Comparison of ENCODE assay signal across 10 cellular contexts in the genomic region with DNA sequence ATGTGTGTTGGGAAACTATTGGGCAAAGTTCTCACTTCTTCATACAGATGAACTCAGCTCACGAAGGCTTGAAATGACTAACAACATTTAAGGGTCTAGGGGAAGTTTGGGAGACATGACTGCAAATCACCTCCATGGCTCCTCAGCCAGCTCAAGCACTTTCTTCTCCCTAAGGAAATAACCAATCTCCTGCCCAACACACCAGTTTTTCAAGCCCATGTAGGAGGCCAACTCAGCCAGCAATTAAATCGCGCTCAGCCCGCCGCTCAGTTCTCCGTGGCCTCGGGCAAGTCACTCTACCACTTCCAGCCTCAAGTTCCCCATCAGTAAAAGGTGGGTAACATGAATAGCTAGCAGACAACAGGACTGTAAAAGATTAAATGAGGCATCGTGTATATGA. TPM values are rescaled to one million over a fixed set of nuclear protein-coding genes. Genes with fewer than 3 reads are reported as not detected.
A peak's percentile ranks its signal among the peaks of the same experiment; 100 is the strongest.
DNase-seq lines count a peak whose midpoint lies in the region; ATAC-seq and FAIRE-seq lines count a peak whose summit lies in the region.
"Had no signal": no experiment of that assay in that cellular context is flagged by ENCODE, and none has a peak within 500 bp of the region (broad histone marks: within the 10 kb centered on the region; RNA-seq: fewer than 3 reads in every experiment).

No MANE protein-coding gene starts in this region.

- peaks cover 0 to 32% (median 7%) of the 10 kb centered on the region in 3 donors for H3K36me3 Mint-ChIP-seq in naive thymus-derived CD8-positive, alpha-beta T cell

- DNase-seq in NCI-H82 (lab: John Stamatoyannopoulos, UW) (peak; percentile 44), NCI-H82 treated with DMSO at 0.1 percent for 48 hours (lab: John Stamatoyannopoulos, UW; ENCODE audit: unreplicated experiment) (no peak), NT2/D1 (ENCODE audit: low read depth, low spot score) (no peak), dedifferentiated amniotic fluid mesenchymal stem cell (ENCODE audit: extremely low spot score) (peak; percentile 21), urothelium cell line (ENCODE audit: low spot score) (no peak), hippocampal formation (lab: John Stamatoyannopoulos, UW) (no peak)
- DNase-seq in naive thymus-derived CD8-positive, alpha-beta T cell: no peak

- FAIRE-seq in urothelium cell line (lab: Jason Lieb, UNC): no peak
- FAIRE-seq: colon, G401.6 had no signal

- peaks cover 7% of the 10 kb centered on the region for H3K4me1 ChIP-seq in NT2/D1 (ENCODE audit: insufficient read depth, insufficient read length)

- H3K4me1 Mint-ChIP-seq in naive thymus-derived CD8-positive, alpha-beta T cell: peaks cover 28 to 69% (median 63%) of the 10 kb centered on the region in 4 donors

- H3K9me3 ChIP-seq in NT2/D1 (ENCODE audit: insufficient read depth, low read length): no peaks in the 10 kb centered on the region

- H3K27me3 ChIP-seq in NT2/D1 (ENCODE audit: insufficient read depth, insufficient read length): no peaks in the 10 kb centered on the region

- POLR2A ChIA-PET in naive thymus-derived CD8-positive, alpha-beta T cell (lab: Charles Lee): interaction anchor here (1.0 to 3.9 kb wide), 13 partner anchors 11 to 574 kb away, joined by 3 to 54 read pairs (median 7); a partner anchor contains a TSS

- H3K4me3 ChIP-seq in NT2/D1 (ENCODE audit: insufficient read length, low read depth): peak overlapping the region; percentile 75

- no peaks in the 10 kb centered on the region for H3K9me3 Mint-ChIP-seq in naive thymus-derived CD8-positive, alpha-beta T cell

- H3K9ac ChIP-seq in NT2/D1 (ENCODE audit: insufficient read length, low read depth): peak overlapping the region; percentile 93

- peaks cover 0 to 2% (median 0%) of the 10 kb centered on the region in 5 donors for H3K27me3 Mint-ChIP-seq in naive thymus-derived CD8-positive, alpha-beta T cell

- ATAC-seq in naive thymus-derived CD8-positive, alpha-beta T cell: peak; percentile 1 to 4
- ATAC-seq in HG02973 (IDR thresholded peaks at IDR 0.05; ENCODE audit: unreplicated experiment): no peak

- peaks cover 34% of the 10 kb centered on the region for H3K36me3 ChIP-seq in NT2/D1 (ENCODE audit: insufficient read depth, insufficient read length, low read length)

- H3K27ac Mint-ChIP-seq in naive thymus-derived CD8-positive, alpha-beta T cell: peak overlapping the region; percentile 94 to 100 (median 97)

- H3K4me3 Mint-ChIP-seq in naive thymus-derived CD8-positive, alpha-beta T cell: peak overlapping the region; percentile 85 to 97 (median 94)

RNA-seq across cellular contexts. Expression of a gene that starts 0.8 kb away (rescaled TPM):
- total RNA-seq in naive thymus-derived CD8-positive, alpha-beta T cell: 10 to 100 TPM; 81.1 to 85.8 TPM
- polyA plus RNA-seq in naive thymus-derived CD8-positive, alpha-beta T cell: 10 to 100 TPM; 60.7 to 93.6 (median 70.5) TPM

RNA-seq across cellular contexts. Expression of a gene that starts 26.5 kb away (rescaled TPM):
- 1 to 10 TPM; 2.6 to 3.0 TPM for total RNA-seq in naive thymus-derived CD8-positive, alpha-beta T cell
- under 1 TPM in 1 of 3 donors, not detected in 2; 0.23 TPM for polyA plus RNA-seq in naive thymus-derived CD8-positive, alpha-beta T cell

RNA-seq across cellular contexts. Expression of a gene that starts 35.3 kb away (rescaled TPM):
- total RNA-seq in naive thymus-derived CD8-positive, alpha-beta T cell: 10 to 100 TPM; 34.7 to 36.5 TPM
- 10 to 100 TPM; 37.1 to 70.2 (median 37.9) TPM for polyA plus RNA-seq in naive thymus-derived CD8-positive, alpha-beta T cell

Comparison
In these comparisons a context has a peak if more than half of its experiments do, and no peak if none do; other contexts are left out.
1. DNase-seq: peak in NCI-H82 (single experiment) and dedifferentiated amniotic fluid mesenchymal stem cell (single experiment); none in NCI-H82 treated with DMSO at 0.1 percent for 48 hours (single experiment), NT2/D1 (single experiment), naive thymus-derived CD8-positive, alpha-beta T cell (0 of 10), urothelium cell line (single experiment) and hippocampal formation (0 of 2).